ENCODE assay signal across 9 cellular contexts in genomic region chr3:126208618-126209256, GRCh38. TPM values are rescaled to one million over a fixed set of nuclear protein-coding genes. Genes with fewer than 3 reads are reported as not detected.
A peak's percentile ranks its signal among the peaks of the same experiment; 100 is the strongest.
DNase-seq lines count a peak whose midpoint lies in the region; ATAC-seq, FAIRE-seq and TF ChIP-seq lines count a peak whose summit lies in the region.
"Had no signal": no experiment of that assay in that cellular context is flagged by ENCODE, and none has a peak within 500 bp of the region (broad histone marks: within the 10 kb centered on the region; RNA-seq: fewer than 3 reads in every experiment).

No MANE protein-coding gene starts in this region.

- H3K4me1 ChIP-seq in body of pancreas (peaks cover 19% of the 10 kb centered on the region), HepG2 (ENCODE audit: insufficient read depth, low read length) (peaks cover 51% of the 10 kb centered on the region)

- peaks cover 14% of the 10 kb centered on the region for H3K4me1 Mint-ChIP-seq in stimulated activated memory B cell treated with anti-CD40 and anti-IgM and Interleukin-4, amounts not matched to agents 10 μg/mL and 1 μg/mL and 100 μg/mL, for 72 hours
- H3K4me1 Mint-ChIP-seq in activated CD8-positive, alpha-beta memory T cell treated with anti-CD3 and anti-CD28 coated beads, Interleukin-2, amount 10 ng/mL, durations not matched to agents 7 days and 5 days = peaks cover 4% of the 10 kb centered on the region

- intact Hi-C loops in body of pancreas (cut with DNase I) (no loop called here), HepG2 (cut with micrococcal nuclease; ENCODE audit: unreplicated experiment) (loop anchor here (10.0 kb wide), 1 partner anchor 234 kb away; no protein-coding TSS in a partner anchor)

- peak; percentile 96 for DNase-seq in COLO829 (ENCODE audit: low spot score)
- DNase-seq in NCI-H1694 treated with DMSO at 0.1 percent for 48 hours (lab: John Stamatoyannopoulos, UW) = peak; percentile 28
- peak; percentile 92 to 96 (median 93) for DNase-seq in body of pancreas
- peak; percentile 52 for DNase-seq in HepG2 (ENCODE audit: low spot score)
- no peak for DNase-seq in activated CD8-positive, alpha-beta memory T cell treated with anti-CD3 and anti-CD28 coated beads, Interleukin-2, amount 10 ng/mL, durations not matched to agents 7 days and 5 days
- DNase-seq in GM19238 (ENCODE audit: insufficient read length, low spot score) = no peak

- ATAC-seq in body of pancreas (peak; percentile 80), HepG2 (no peak), GM21390 (IDR thresholded peaks at IDR 0.05; ENCODE audit: unreplicated experiment) (no peak)
- ATAC-seq in stimulated activated memory B cell treated with anti-CD40 and anti-IgM and Interleukin-4, amounts not matched to agents 10 μg/mL and 1 μg/mL and 100 μg/mL, for 72 hours = no peak
- ATAC-seq in activated CD8-positive, alpha-beta memory T cell treated with anti-CD3 and anti-CD28 coated beads, Interleukin-2, amount 10 ng/mL, durations not matched to agents 7 days and 5 days = no peak

- H3K4me3 ChIP-seq in body of pancreas (no peak overlapping the region), HepG2 (replicated peaks in 1 of 3; ENCODE audit: insufficient read depth in 1 of 3, low read depth in 2 of 3, low read length in 3 of 3) (no peak overlapping the region)

- no peak overlapping the region for H3K9ac ChIP-seq in HepG2 (ENCODE audit: insufficient read depth, low read depth, low read length)

- no peak overlapping the region for H3K4me3 Mint-ChIP-seq in stimulated activated memory B cell treated with anti-CD40 and anti-IgM and Interleukin-4, amounts not matched to agents 10 μg/mL and 1 μg/mL and 100 μg/mL, for 72 hours
- no peak overlapping the region for H3K4me3 Mint-ChIP-seq in activated CD8-positive, alpha-beta memory T cell treated with anti-CD3 and anti-CD28 coated beads, Interleukin-2, amount 10 ng/mL, durations not matched to agents 7 days and 5 days

- TF ChIP-seq EP300 in HepG2 (IDR thresholded peaks at IDR 0.05; ENCODE audit: low read depth in 2 of 2, low read length in 2 of 2) (no peak), HepG2 (CRISPR knock-in tag; IDR thresholded peaks at IDR 0.05; ENCODE audit: borderline replicate concordance) (no peak)

- H4K20me1 ChIP-seq in HepG2 (ENCODE audit: insufficient read depth, low read length) = no peaks in the 10 kb centered on the region

- no peaks in the 10 kb centered on the region for H3K9me3 Mint-ChIP-seq in stimulated activated memory B cell treated with anti-CD40 and anti-IgM and Interleukin-4, amounts not matched to agents 10 μg/mL and 1 μg/mL and 100 μg/mL, for 72 hours
- H3K9me3 Mint-ChIP-seq in activated CD8-positive, alpha-beta memory T cell treated with anti-CD3 and anti-CD28 coated beads, Interleukin-2, amount 10 ng/mL, durations not matched to agents 7 days and 5 days (ENCODE audit: low read depth) = no peaks in the 10 kb centered on the region

- TF ChIP-seq RAD21 in HepG2 (CRISPR knock-in tag; IDR thresholded peaks at IDR 0.05) = no peak

- H3K36me3 Mint-ChIP-seq in stimulated activated memory B cell treated with anti-CD40 and anti-IgM and Interleukin-4, amounts not matched to agents 10 μg/mL and 1 μg/mL and 100 μg/mL, for 72 hours = no peaks in the 10 kb centered on the region
- H3K36me3 Mint-ChIP-seq in activated CD8-positive, alpha-beta memory T cell treated with anti-CD3 and anti-CD28 coated beads, Interleukin-2, amount 10 ng/mL, durations not matched to agents 7 days and 5 days = no peaks in the 10 kb centered on the region

- CTCF ChIA-PET in HepG2 (lab: Yijun Ruan, JAX; ENCODE audit: low intra/inter-chr PET ratio, low total read pairs) = no interaction called here
- CTCF ChIA-PET in activated CD8-positive, alpha-beta memory T cell treated with anti-CD3 and anti-CD28 coated beads, Interleukin-2, amount 10 ng/mL, durations not matched to agents 7 days and 5 days (lab: Charles Lee) = no interaction called here

- H3K36me3 ChIP-seq in body of pancreas (replicated peaks in 1 of 2; ENCODE audit: insufficient read depth in 1 of 2, low read depth in 2 of 2) (no peaks in the 10 kb centered on the region), HepG2 (replicated peaks in 1 of 2; ENCODE audit: control insufficient read depth in 1 of 2, insufficient read depth in 2 of 2, low read length in 2 of 2) (no peaks in the 10 kb centered on the region)

- in situ Hi-C loops in HepG2 (cut with HindIII; ENCODE audit: extremely low pct_ligation_motif_present, low pct_unique_long_range_greater_than_20kb) = no loop called here

- no peak overlapping the region for H3K27ac Mint-ChIP-seq in stimulated activated memory B cell treated with anti-CD40 and anti-IgM and Interleukin-4, amounts not matched to agents 10 μg/mL and 1 μg/mL and 100 μg/mL, for 72 hours
- H3K27ac Mint-ChIP-seq in activated CD8-positive, alpha-beta memory T cell treated with anti-CD3 and anti-CD28 coated beads, Interleukin-2, amount 10 ng/mL, durations not matched to agents 7 days and 5 days = no peak overlapping the region

- FAIRE-seq in HepG2 (lab: Jason Lieb, UNC) = no peak
- FAIRE-seq: GM18507 had no signal

- POLR2A ChIA-PET in HepG2 (lab: Yijun Ruan, JAX) = interaction anchor here (1.4 to 2.1 kb wide), 2 partner anchors 11 to 28 kb away, joined by 6 read pairs; partner anchors contain the start of gene ALDH1L1

- TF ChIP-seq CTCF in body of pancreas (IDR thresholded peaks at IDR 0.05) (no peak), HepG2 (CRISPR knock-in tag; IDR thresholded peaks at IDR 0.05) (no peak)

- WGBS in body of pancreas, 2 donors = 43 to 68% methylated on average over 7 to 11 of the region's 11 CpGs
- WGBS in HepG2 (ENCODE audit: low lambda C conversion rate) = 57% methylated on average over 10 of the region's 11 CpGs

- H2AFZ ChIP-seq in HepG2 (ENCODE audit: low read length) = no peak overlapping the region

- H3K4me2 ChIP-seq in HepG2 (ENCODE audit: low read depth, low read length) = no peak overlapping the region; the same call in 1 of the 2 replicates

- no TSS peak for BruUV-seq in HepG2 (replicated peaks; lab: Mats Ljungman, UMichigan)

- peak overlapping the region in 1 of 4 donors; percentile 10 for H3K27ac ChIP-seq in body of pancreas
- no peak overlapping the region for H3K27ac ChIP-seq in HepG2 (ENCODE audit: extremely low read length, insufficient read depth, low read length)

- H3K79me2 ChIP-seq in HepG2 (ENCODE audit: insufficient read depth, low read length) = no peaks in the 10 kb centered on the region

- H3K27me3 ChIP-seq in body of pancreas (no peaks in the 10 kb centered on the region), HepG2 (ENCODE audit: control insufficient read depth in 1 of 2, insufficient read depth in 2 of 2, low read length in 2 of 2) (peaks cover 2 to 17% of the 10 kb centered on the region in 2 experiments; a peak in 2 of 5 replicates)

- TF ChIP-seq POLR2A in body of pancreas (IDR thresholded peaks at IDR 0.05) (no peak), HepG2 (IDR thresholded peaks at IDR 0.05; ENCODE audit: insufficient read depth in 1 of 2, low read depth in 2 of 2, low read length in 2 of 2) (no peak)

- peaks cover 55% of the 10 kb centered on the region for H3K27me3 Mint-ChIP-seq in stimulated activated memory B cell treated with anti-CD40 and anti-IgM and Interleukin-4, amounts not matched to agents 10 μg/mL and 1 μg/mL and 100 μg/mL, for 72 hours
- H3K27me3 Mint-ChIP-seq in activated CD8-positive, alpha-beta memory T cell treated with anti-CD3 and anti-CD28 coated beads, Interleukin-2, amount 10 ng/mL, durations not matched to agents 7 days and 5 days = peaks cover 28% of the 10 kb centered on the region

- H3K9me3 ChIP-seq in body of pancreas (no peaks in the 10 kb centered on the region), HepG2 (ENCODE audit: low read length) (no peaks in the 10 kb centered on the region)

RNA-seq across cellular contexts. Expression of gene ALDH1L1, which starts 28.4 kb away (rescaled TPM):
- total RNA-seq in body of pancreas (10 to 100 TPM; 54.7 to 65.3 TPM), HepG2 (2016; rRNA removed; fragmentation: Illumina TruSeq; extraction: Trizol) (20.8 and 28.7 TPM in 2 replicates)
- total RNA-seq in HepG2 (2016; cell fraction: cytosol; rRNA removed; fragmentation: Illumina TruSeq; extraction: Trizol; ENCODE audit: low read depth) = 5.0 and 5.4 TPM in 2 replicates
- total RNA-seq in HepG2 (2016; cell fraction: insoluble cytoplasmic fraction; rRNA removed; fragmentation: Illumina TruSeq; extraction: Trizol) = 19.2 and 30.5 TPM in 2 replicates
- 7.0 and 9.4 TPM in 2 replicates for total RNA-seq in HepG2 (2016; cell fraction: membrane; rRNA removed; fragmentation: Illumina TruSeq; extraction: Trizol)
- total RNA-seq in HepG2 (2016; cell fraction: nucleus; rRNA removed; fragmentation: Illumina TruSeq; extraction: Trizol) = 31.8 and 38.2 TPM in 2 replicates
- polyA plus RNA-seq in HepG2 (2011; rRNA removed) = 10.5 and 11.2 TPM in 2 replicates
- 7.0 and 9.9 TPM in 2 replicates for polyA plus RNA-seq in HepG2 (2011; cell fraction: cytosol; rRNA removed)
- polyA plus RNA-seq in HepG2 (2011; cell fraction: nucleus; rRNA removed) = 20.7 and 30.5 TPM in 2 replicates
- polyA plus RNA-seq in HepG2 (2012) = 19.0 TPM in 2 replicates
- polyA plus RNA-seq in HepG2 (2016; cell fraction: cytosol; fragmentation: Illumina TruSeq; extraction: Trizol; ENCODE audit: low read depth) = 2.5 and 2.7 TPM in 2 replicates
- polyA plus RNA-seq in HepG2 (2016; cell fraction: insoluble cytoplasmic fraction; fragmentation: Illumina TruSeq; extraction: Trizol; ENCODE audit: low read depth) = 18.2 and 19.3 TPM in 2 replicates
- polyA plus RNA-seq in HepG2 (2016; cell fraction: membrane; fragmentation: Illumina TruSeq; extraction: Trizol; ENCODE audit: low read depth) = 2.9 and 5.1 TPM in 2 replicates
- 40.2 and 43.0 TPM in 2 replicates for polyA plus RNA-seq in HepG2 (2016; cell fraction: nucleus; fragmentation: Illumina TruSeq; extraction: Trizol; ENCODE audit: insufficient read depth, low read depth)
- polyA minus RNA-seq in HepG2 (2011; rRNA and poly(A)+ RNA removed; ENCODE audit: low replicate concordance) = 0.05 and 25.1 TPM in 2 replicates
- polyA minus RNA-seq in HepG2 (2011; cell fraction: cytosol; rRNA and poly(A)+ RNA removed) = 6.9 and 7.7 TPM in 2 replicates
- polyA minus RNA-seq in HepG2 (2011; cell fraction: nucleus; rRNA and poly(A)+ RNA removed) = 20.6 and 24.5 TPM in 2 replicates
- total RNA-seq in activated CD8-positive, alpha-beta memory T cell treated with anti-CD3 and anti-CD28 coated beads, Interleukin-2, amount 10 ng/mL, durations not matched to agents 7 days and 5 days = not detected

Comparison
In these comparisons a context has a peak if more than half of its experiments do, and no peak if none do; other contexts are left out.
1. DNase-seq: peak in COLO829 (single experiment), NCI-H1694 treated with DMSO at 0.1 percent for 48 hours (single experiment), body of pancreas (4 of 4) and HepG2 (single experiment); none in activated CD8-positive, alpha-beta memory T cell treated with anti-CD3 and anti-CD28 coated beads, Interleukin-2, amount 10 ng/mL, durations not matched to agents 7 days and 5 days (single experiment) and GM19238 (single experiment).
2. RNA of gene ALDH1L1, which starts 28.4 kb away (total RNA-seq): 54.7 to 65.3 TPM in body of pancreas and 5.0 to 38.2 TPM in HepG2; not detected in activated CD8-positive, alpha-beta memory T cell treated with anti-CD3 and anti-CD28 coated beads, Interleukin-2, amount 10 ng/mL, durations not matched to agents 7 days and 5 days; every median in the first group is over 4 times any median in the second.